Comparison of ENCODE assay signal across 1 cellular context in the genomic region with DNA sequence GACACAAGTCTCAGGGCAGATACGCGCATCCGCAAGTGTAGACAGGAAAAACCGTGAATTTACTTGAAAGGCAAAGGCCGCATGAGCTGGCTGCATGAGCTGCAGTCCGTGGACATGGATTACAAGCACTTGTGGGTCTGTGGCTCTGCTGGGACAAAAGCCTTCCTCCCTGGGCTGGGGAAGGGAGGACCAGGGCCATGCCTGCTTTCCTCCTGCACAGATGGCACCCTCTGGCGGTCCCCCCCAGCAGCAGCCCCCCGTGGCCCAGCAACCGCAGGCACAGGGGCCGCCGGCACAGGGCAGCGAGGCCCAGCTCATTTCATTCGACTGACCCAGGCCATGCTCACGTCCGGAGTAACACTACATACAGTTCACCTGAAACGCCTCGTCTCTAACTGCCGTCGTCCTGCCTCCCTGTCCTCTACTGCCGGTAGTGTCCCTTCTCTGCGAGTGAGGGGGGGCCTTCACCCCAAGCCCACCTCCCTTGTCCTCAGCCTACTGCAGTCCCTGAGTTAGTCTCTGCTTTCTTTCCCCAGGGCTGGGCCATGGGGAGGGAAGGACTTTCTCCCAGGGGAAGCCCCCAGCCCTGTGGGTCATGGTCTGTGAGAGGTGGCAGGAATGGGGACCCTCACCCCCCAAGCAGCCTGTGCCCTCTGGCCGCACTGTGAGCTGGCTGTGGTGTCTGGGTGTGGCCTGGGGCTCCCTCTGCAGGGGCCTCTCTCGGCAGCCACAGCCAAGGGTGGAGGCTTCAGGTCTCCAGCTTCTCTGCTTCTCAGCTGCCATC.
TF ChIP-seq lines count a peak whose summit lies in the region.

No MANE protein-coding gene starts in this region.

TF ChIP-seq in IMR-90, 13 proteins besides CTCF, POLR2A, EP300 and RAD21:
- TF ChIP-seq NFE2L2 (IDR thresholded peaks at IDR 0.05; ENCODE audit: low read depth, low read length) (no peak), SMC3 (IDR thresholded peaks at IDR 0.05; ENCODE audit: low read depth, low read length) (no peak), CHD1 (IDR thresholded peaks at IDR 0.05; ENCODE audit: low read depth, low read length) (no peak), BHLHE40 (IDR thresholded peaks at IDR 0.05; ENCODE audit: low read depth, low read length) (no peak), ELK1 (IDR thresholded peaks at IDR 0.05; ENCODE audit: borderline replicate concordance, low read depth, low read length) (no peak), RCOR1 (IDR thresholded peaks at IDR 0.05; ENCODE audit: insufficient replicate concordance, low read length) (no peak), CEBPB (IDR thresholded peaks at IDR 0.05; ENCODE audit: low read depth, low read length) (no peak), RFX5 (IDR thresholded peaks at IDR 0.05; ENCODE audit: low read depth, low read length) (no peak), FOS (IDR thresholded peaks at IDR 0.05; ENCODE audit: low read depth, low read length) (no peak), MAFK (IDR thresholded peaks at IDR 0.05; ENCODE audit: low read depth, low read length) (no peak), MAZ (IDR thresholded peaks at IDR 0.05; ENCODE audit: borderline replicate concordance, low read depth, low read length) (no peak), MXI1 (IDR thresholded peaks at IDR 0.05; ENCODE audit: borderline replicate concordance, low read depth, low read length) (no peak)
- TF ChIP-seq, protein P1, sequence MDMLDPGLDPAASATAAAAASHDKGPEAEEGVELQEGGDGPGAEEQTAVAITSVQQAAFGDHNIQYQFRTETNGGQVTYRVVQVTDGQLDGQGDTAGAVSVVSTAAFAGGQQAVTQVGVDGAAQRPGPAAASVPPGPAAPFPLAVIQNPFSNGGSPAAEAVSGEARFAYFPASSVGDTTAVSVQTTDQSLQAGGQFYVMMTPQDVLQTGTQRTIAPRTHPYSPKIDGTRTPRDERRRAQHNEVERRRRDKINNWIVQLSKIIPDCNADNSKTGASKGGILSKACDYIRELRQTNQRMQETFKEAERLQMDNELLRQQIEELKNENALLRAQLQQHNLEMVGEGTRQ (IDR thresholded peaks at IDR 0.05; ENCODE audit: low read depth, low read length) = no peak
TF ChIP-seq in IMR-90: peak in this region for 0.
